In genomic region chr4:5827108-5828004, GRCh38 we compare ENCODE assay signal across 18 cellular contexts.
DNase-seq lines count a peak whose midpoint lies in the region; ATAC-seq and TF ChIP-seq lines count a peak whose summit lies in the region.
"Had no signal": no experiment of that assay in that cellular context is flagged by ENCODE, and none has a peak within 500 bp of the region (broad histone marks: within the 10 kb centered on the region; RNA-seq: fewer than 3 reads in every experiment).

No MANE protein-coding gene starts in this region.

- in situ Hi-C loops in astrocyte of the spinal cord (cut with HindIII; ENCODE audit: low sequenced_read_pairs): no loop called here

- DNase-seq in AG08396 (ENCODE audit: low spot score): peak; percentile 64
- peak; percentile 10 for DNase-seq in GM04503 (ENCODE audit: low read depth)
- DNase-seq in astrocyte of the spinal cord (ENCODE audit: low read depth, low spot score): peak; percentile 5
- DNase-seq in hepatic stellate cell (ENCODE audit: low spot score): peak; percentile 36
- no peak for DNase-seq in activated naive CD4-positive, alpha-beta T cell (lab: John Stamatoyannopoulos, UW)
- DNase-seq in mucosa of gallbladder (ENCODE audit: low spot score): no peak
- DNase-seq: anterior cingulate cortex; BE2C; DND-41; gastrocnemius medialis; kidney; mucosa of descending colon; SK-N-SH; stimulated activated CD4-positive, alpha-beta T cell treated with anti-CD3 and anti-CD28 coated beads, Interleukin-4, amount 100 ng/mL, for 1 hour had no signal

- ATAC-seq in esophagus mucosa (no peak), GM21390 (IDR thresholded peaks at IDR 0.05; ENCODE audit: unreplicated experiment) (no peak)
- ATAC-seq: activated CD4-positive, CD25-positive, alpha-beta regulatory T cell treated with anti-CD3 and anti-CD28 coated beads, Interleukin-2, amount 50 U/mL, for 24 hours; gastrocnemius medialis; GM23338; mucosa of descending colon had no signal

- H3K4me3 ChIP-seq in astrocyte of the spinal cord (ENCODE audit: low read depth, low read length): no peak overlapping the region
- H3K4me3 ChIP-seq: gastrocnemius medialis, GM23338, mucosa of descending colon had no signal

- no peak for TF ChIP-seq CTCF in astrocyte of the spinal cord (IDR thresholded peaks at IDR 0.05; ENCODE audit: low read depth, low read length)

Comparison
In these comparisons a context has a peak if more than half of its experiments do, and no peak if none do; other contexts are left out.
1. DNase-seq: peak in AG08396 (single experiment), GM04503 (single experiment), astrocyte of the spinal cord (single experiment) and hepatic stellate cell (single experiment); none in activated naive CD4-positive, alpha-beta T cell (0 of 4) and mucosa of gallbladder (single experiment).